12 cellular contexts compared by ENCODE assay signal in the genomic region with DNA sequence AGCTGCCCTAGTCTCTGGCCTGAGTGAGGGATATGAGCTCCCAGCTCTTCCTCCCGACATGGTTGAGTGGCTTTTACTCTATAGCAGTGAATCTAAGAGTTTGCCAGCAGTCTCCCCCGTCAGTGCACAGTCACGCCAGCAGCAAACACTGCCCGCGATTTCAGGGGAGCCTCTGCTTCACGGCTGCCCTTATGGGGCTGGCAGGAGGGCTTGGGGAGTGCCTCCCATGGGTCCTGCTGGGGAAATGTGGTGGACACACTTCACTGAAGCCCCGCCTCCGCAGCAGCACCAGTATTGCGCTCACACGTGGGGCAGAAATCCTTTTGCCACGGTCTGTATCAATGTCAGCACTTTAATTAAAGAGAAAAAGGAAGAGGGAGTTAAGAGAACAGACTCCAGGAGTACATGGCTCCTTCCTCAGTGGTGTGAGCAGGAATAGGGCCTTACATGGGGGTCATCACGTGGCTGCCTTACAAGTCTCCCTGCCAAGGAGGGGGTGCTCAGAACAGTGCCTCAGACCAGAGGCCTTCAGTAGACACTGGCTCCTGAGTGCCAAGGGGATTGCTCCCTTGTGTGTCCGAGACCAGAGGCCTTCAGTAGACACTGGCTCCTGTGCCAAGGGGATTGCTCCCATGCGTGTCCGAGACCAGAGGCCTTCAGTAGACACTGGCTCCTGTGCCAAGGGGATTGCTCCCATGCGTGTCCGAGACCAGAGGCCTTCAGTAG.
"Had no signal": no experiment of that assay in that cellular context is flagged by ENCODE, and none has a peak within 500 bp of the region (broad histone marks: within the 10 kb centered on the region; RNA-seq: fewer than 3 reads in every experiment).

No MANE protein-coding gene starts in this region.

- H3K9me3 ChIP-seq: suprapubic skin had no signal

- H3K27ac ChIP-seq: suprapubic skin had no signal

- H3K4me3 ChIP-seq: lung, suprapubic skin had no signal

- H3K27me3 ChIP-seq: suprapubic skin had no signal

- H3K4me1 ChIP-seq: suprapubic skin had no signal

- ATAC-seq: esophagus mucosa; left colon; natural killer cell treated with Interleukin-12 subunit alpha and Interleukin-12 subunit beta and Interleukin-15 and Interleukin-18, amount 100 ng/mL, for 72 hours; sciatic nerve had no signal

- DNase-seq: activated CD4-positive, CD25-positive, alpha-beta regulatory T cell; activated T-cell treated with anti-CD3 and anti-CD28 coated beads, Interleukin-2, amount 50 U/mL, for 1 hour; amygdala; left colon; occipital lobe; stimulated activated CD4-positive, alpha-beta T cell treated with anti-CD3 and anti-CD28 coated beads, Interleukin-2, amount 100 ng/mL, for 24 hours; stimulated activated naive CD4-positive, alpha-beta T cell treated with Interleukin-2 at 50 U/mL for 16 hours had no signal
